In genomic region chr12:76144253-76144564, GRCh38 we compare ENCODE assay signal across 1 cellular context.
TF ChIP-seq lines count a peak whose summit lies in the region.

No MANE protein-coding gene starts in this region.

TF ChIP-seq in WTC11, 78 proteins besides CTCF, POLR2A, EP300 and RAD21 (continued from another document):
- TF ChIP-seq E2F1 (CRISPR knock-in tag; IDR thresholded peaks at IDR 0.05) = no peak
- no peak for TF ChIP-seq GTF2I (CRISPR knock-in tag; conservative IDR thresholded peaks at IDR 0.05)
- TF ChIP-seq ETV6 (CRISPR knock-in tag; IDR thresholded peaks at IDR 0.05) = no peak
- TF ChIP-seq CREM (CRISPR knock-in tag; IDR thresholded peaks at IDR 0.05) = no peak
- TF ChIP-seq HMGA2 (CRISPR knock-in tag; IDR thresholded peaks at IDR 0.05) = no peak
